12 cellular contexts compared by ENCODE assay signal in the genomic region with DNA sequence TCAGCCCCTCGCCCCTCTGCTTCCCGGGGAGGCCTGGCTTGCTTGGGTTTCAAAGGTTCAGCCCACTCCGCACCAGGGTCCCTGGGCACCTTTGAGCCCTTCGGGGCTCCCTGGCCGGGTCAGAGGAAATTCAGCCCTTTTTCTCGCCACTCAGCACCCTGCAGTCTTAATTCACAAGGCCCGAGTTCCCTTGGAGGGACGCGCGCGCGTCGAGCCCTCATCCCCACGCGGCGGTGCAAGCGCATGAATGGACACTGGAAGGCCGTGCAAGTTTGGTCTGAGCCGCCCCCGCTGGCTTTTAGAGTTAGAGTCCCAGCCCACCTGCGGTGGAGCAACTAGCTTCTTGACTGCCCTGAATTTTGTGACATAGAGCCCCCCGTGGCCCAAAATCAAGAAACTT. TPM values are rescaled to one million over a fixed set of nuclear protein-coding genes. Genes with fewer than 3 reads are reported as not detected.
DNase-seq lines count a peak whose midpoint lies in the region; ATAC-seq and TF ChIP-seq lines count a peak whose summit lies in the region.
"Had no signal": no experiment of that assay in that cellular context is flagged by ENCODE, and none has a peak within 500 bp of the region (broad histone marks: within the 10 kb centered on the region; RNA-seq: fewer than 3 reads in every experiment).

No MANE protein-coding gene starts in this region.

- intact Hi-C loops in tibial artery (cut with DNase I; ENCODE audit: low total_unique reads): loop anchor here (5.0 kb wide), 1 partner anchor 43 kb away; no protein-coding TSS in a partner anchor

- in situ Hi-C loops in brain microvascular endothelial cell (cut with HindIII; ENCODE audit: low pct_ligation_motif_present, low sequenced_read_pairs): no loop called here

- peak overlapping the region in 1 of 2 experiments; percentile 41 for H3K14ac ChIP-seq in mesenchymal stem cell (ENCODE audit: low read length in 2 of 2)

- no peak overlapping the region for H2BK15ac ChIP-seq in mesenchymal stem cell (ENCODE audit: low read depth, poor library complexity, severe bottlenecking)

- H3K9me2 ChIP-seq in Karpas-422 (replicated peaks; ENCODE audit: insufficient read depth, low read length): no peaks in the 10 kb centered on the region

- H3K27ac ChIP-seq in Karpas-422 (ENCODE audit: low read length): peak overlapping the region; percentile 97
- peak overlapping the region; percentile 86 for H3K27ac ChIP-seq in brain microvascular endothelial cell
- no peak overlapping the region for H3K27ac ChIP-seq in mesenchymal stem cell (ENCODE audit: low read length, poor library complexity, severe bottlenecking)
- peak overlapping the region; percentile 87 to 97 for H3K27ac ChIP-seq in tibial artery
- H3K27ac ChIP-seq: VCaP had no signal

- peak overlapping the region in 1 of 2 experiments; percentile 69 for H3K4ac ChIP-seq in mesenchymal stem cell (ENCODE audit: low read depth in 1 of 2, low read length in 2 of 2)

- H4K8ac ChIP-seq in mesenchymal stem cell (ENCODE audit: low read length): peak overlapping the region; percentile 12

- H2BK5ac ChIP-seq in mesenchymal stem cell (ENCODE audit: low read depth, low read length, poor library complexity, severe bottlenecking): no peak overlapping the region

- H3K4me1 ChIP-seq in Karpas-422 (ENCODE audit: low read length): peaks cover 73% of the 10 kb centered on the region
- H3K4me1 ChIP-seq in mesenchymal stem cell (ENCODE audit: control insufficient read depth, insufficient read depth, low read depth, low read length): peaks cover 14% of the 10 kb centered on the region
- peaks cover 0 to 48% (median 15%) of the 10 kb centered on the region in 4 donors for H3K4me1 ChIP-seq in tibial artery

- no peaks in the 10 kb centered on the region for H3K27me3 ChIP-seq in Karpas-422 (ENCODE audit: low read length)
- H3K27me3 ChIP-seq in brain microvascular endothelial cell (replicated peaks): no peaks in the 10 kb centered on the region
- H3K27me3 ChIP-seq in mesenchymal stem cell (ENCODE audit: control insufficient read depth in 1 of 2, insufficient read depth in 1 of 2, low read length in 2 of 2): peaks cover 0 to 34% of the 10 kb centered on the region in 2 experiments
- no peaks in the 10 kb centered on the region for H3K27me3 ChIP-seq in tibial artery

- H3K4me2 ChIP-seq in Karpas-422 (ENCODE audit: low read depth, low read length, poor library complexity, severe bottlenecking) (peak overlapping the region; percentile 89), mesenchymal stem cell (ENCODE audit: low read length, poor library complexity, severe bottlenecking) (peak overlapping the region; percentile 26)

- peak overlapping the region; percentile 40 for H4K91ac ChIP-seq in mesenchymal stem cell (ENCODE audit: low read length)

- no peak overlapping the region for H3K23ac ChIP-seq in mesenchymal stem cell (ENCODE audit: low read length in 2 of 2)

- peak; percentile 79 for DNase-seq in Karpas-422
- DNase-seq in brain microvascular endothelial cell: no peak
- no peak for DNase-seq in mesenchymal stem cell
- peak in 1 of 2 donors; percentile 77 for DNase-seq in tibial artery
- DNase-seq in inferior parietal cortex (ENCODE audit: extremely low spot score): no peak
- DNase-seq in effector CD8-positive, alpha-beta T cell (lab: John Stamatoyannopoulos, UW): no peak
- DNase-seq: NCI-H146 had no signal

- no peak overlapping the region for H2AK5ac ChIP-seq in mesenchymal stem cell (ENCODE audit: low read length, severe bottlenecking)

- no peaks in the 10 kb centered on the region for H3K9me3 ChIP-seq in Karpas-422 (ENCODE audit: low read length)
- no peaks in the 10 kb centered on the region for H3K9me3 ChIP-seq in mesenchymal stem cell (ENCODE audit: control insufficient read depth, low read length)
- H3K9me3 ChIP-seq in tibial artery: no peaks in the 10 kb centered on the region

- H2BK12ac ChIP-seq in mesenchymal stem cell (ENCODE audit: low read length in 2 of 2): peak overlapping the region in 1 of 2 experiments; percentile 93

- TF ChIP-seq CTCF in brain microvascular endothelial cell (IDR thresholded peaks at IDR 0.05; ENCODE audit: low read depth, low read length, missing control alignments) (no peak), tibial artery (IDR thresholded peaks at IDR 0.05) (no peak)

- peaks cover 85% of the 10 kb centered on the region for H3K79me2 ChIP-seq in Karpas-422 (ENCODE audit: low read length)

- no peak for ATAC-seq in HG02798 (IDR thresholded peaks at IDR 0.05; ENCODE audit: poor library complexity, unreplicated experiment)
- no peak for ATAC-seq in HG03095 (IDR thresholded peaks at IDR 0.05; ENCODE audit: unreplicated experiment)

- peaks cover 59% of the 10 kb centered on the region for H3K36me3 ChIP-seq in Karpas-422 (ENCODE audit: insufficient read depth, low read length)
- no peaks in the 10 kb centered on the region for H3K36me3 ChIP-seq in brain microvascular endothelial cell (replicated peaks)
- peaks cover 0 to 27% of the 10 kb centered on the region in 2 experiments for H3K36me3 ChIP-seq in mesenchymal stem cell (ENCODE audit: control insufficient read depth in 1 of 2, insufficient read depth in 2 of 2, low read depth in 1 of 2, low read length in 2 of 2)
- H3K36me3 ChIP-seq in tibial artery: no peaks in the 10 kb centered on the region

- H3K9ac ChIP-seq in Karpas-422 (ENCODE audit: low read length) (peak overlapping the region; percentile 99), mesenchymal stem cell (ENCODE audit: low read length) (peak overlapping the region; percentile 98)

- no peaks in the 10 kb centered on the region for H4K20me1 ChIP-seq in Karpas-422 (ENCODE audit: insufficient read depth, low read depth, low read length)

- H3K4me3 ChIP-seq in Karpas-422 (ENCODE audit: low read length): peak overlapping the region; percentile 94
- H3K4me3 ChIP-seq in brain microvascular endothelial cell (ENCODE audit: low read depth, low read length): peak overlapping the region; percentile 68
- peak overlapping the region in 1 of 2 experiments; percentile 98 for H3K4me3 ChIP-seq in mesenchymal stem cell (ENCODE audit: insufficient read depth in 1 of 2, low read depth in 1 of 2, low read length in 2 of 2)
- peak overlapping the region; percentile 80 to 82 for H3K4me3 ChIP-seq in tibial artery

- no peaks in the 10 kb centered on the region for H3K79me1 ChIP-seq in mesenchymal stem cell (replicated peaks; ENCODE audit: low read length, poor library complexity, severe bottlenecking)

- peak overlapping the region in 1 of 2 experiments; percentile 70 for H3K18ac ChIP-seq in mesenchymal stem cell (ENCODE audit: low read depth in 1 of 2, low read length in 2 of 2)

- H2BK120ac ChIP-seq in mesenchymal stem cell (ENCODE audit: low read depth, low read length): peak overlapping the region; percentile 51

- WGBS in mesenchymal stem cell: 22% methylated on average over 22 of the region's 22 CpGs

- no peak overlapping the region for H2AFZ ChIP-seq in Karpas-422 (ENCODE audit: low read length)
- no peak overlapping the region for H2AFZ ChIP-seq in mesenchymal stem cell (ENCODE audit: low read depth, low read length)

RNA-seq across cellular contexts. Expression of gene EBF1, which starts 4.5 kb away (rescaled TPM):
- total RNA-seq in Karpas-422 (2014; rRNA removed; shearing (Covaris generic); ENCODE audit: low replicate concordance): 93.1 and 101 TPM in 2 replicates
- 2.7 TPM for polyA plus RNA-seq in mesenchymal stem cell (2013, experiment 1 of 2)
- polyA plus RNA-seq in mesenchymal stem cell (2013, experiment 2 of 2): 2.5 TPM
- total RNA-seq: activated T-helper 1 cell treated with anti-CD3 and anti-CD28 coated beads, Interleukin-12 subunit alpha, Interleukin-12 subunit beta, Interleukin-2, Interleukin-4 antibody, amounts not matched to agents 30 ng/mL and 10 ng/mL and 1 ng/mL, durations not matched to agents 14 hours and 24 hours and 36 hours had no signal
- polyA plus RNA-seq: keratinocyte had no signal
